In the genomic region with DNA sequence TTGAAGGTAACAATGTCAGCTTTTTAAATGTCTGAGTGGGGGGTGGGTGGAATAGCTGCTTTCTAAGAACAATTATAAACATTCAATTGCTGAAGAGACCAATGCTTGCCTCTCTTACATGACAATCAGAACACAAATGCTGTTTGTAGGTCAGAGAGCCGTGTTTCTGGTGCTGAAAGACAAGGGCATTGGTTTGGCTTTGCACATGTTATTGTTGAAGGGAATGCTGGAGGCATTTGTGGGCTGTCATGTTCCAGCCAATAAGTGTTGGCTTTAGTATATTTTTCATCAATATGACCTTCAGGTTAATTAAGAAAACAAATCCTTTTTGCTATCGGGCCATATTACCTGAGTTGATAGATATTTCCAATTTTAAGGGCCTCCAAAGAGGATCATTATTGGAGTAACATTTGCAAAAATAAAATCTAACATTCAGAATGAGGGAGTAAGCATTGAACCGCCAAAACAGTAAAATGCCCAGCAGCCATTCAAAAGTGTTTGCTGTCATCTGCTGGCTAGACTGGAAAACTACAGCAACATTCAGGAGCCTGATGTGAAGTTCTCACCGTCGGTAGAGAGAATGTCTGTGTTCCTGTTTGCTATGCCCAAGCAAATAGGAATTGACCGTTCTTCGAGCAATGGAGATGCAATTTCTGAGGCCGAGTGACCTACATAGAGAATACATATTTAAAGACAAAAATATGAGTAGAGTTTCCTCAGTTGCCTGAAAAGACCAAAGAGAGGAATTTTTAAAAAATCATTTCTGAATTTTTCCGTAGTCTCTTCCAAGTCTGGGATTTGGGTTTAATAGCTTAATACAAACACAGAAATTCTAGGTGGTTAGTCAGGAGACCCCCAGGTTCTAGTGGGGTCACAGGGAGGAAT, we compare ENCODE assay signal across 8 cellular contexts.
DNase-seq lines count a peak whose midpoint lies in the region; ATAC-seq, FAIRE-seq and TF ChIP-seq lines count a peak whose summit lies in the region.

No MANE protein-coding gene starts in this region.

- no peak overlapping the region for H3K14ac ChIP-seq in IMR-90 (replicated peaks; ENCODE audit: low read depth, low read length)

- TF ChIP-seq CTCF in IMR-90 (conservative IDR thresholded peaks at IDR 0.05; ENCODE audit: low read depth, low read length) = peak; percentile 55
- peak; percentile 93 for TF ChIP-seq CTCF in RWPE2 (IDR thresholded peaks at IDR 0.05; ENCODE audit: poor library complexity, severe bottlenecking)
- TF ChIP-seq CTCF in bronchial epithelial cell (IDR thresholded peaks at IDR 0.05; ENCODE audit: insufficient read depth, low read length, severe bottlenecking) = peak; percentile 84
- peak; percentile 85 to 92 (median 86) for TF ChIP-seq CTCF in keratinocyte (optimal IDR thresholded peaks at IDR 0.05 in 1 of 3, IDR thresholded peaks at IDR 0.05 in 1 of 3, conservative IDR thresholded peaks at IDR 0.05 in 1 of 3; ENCODE audit: extremely low read depth in 1 of 3, insufficient read depth in 2 of 3, low read length in 3 of 3)
- peak; percentile 62 to 94 (median 91) for TF ChIP-seq CTCF in thyroid gland (IDR thresholded peaks at IDR 0.05)

- H2BK5ac ChIP-seq in IMR-90 (ENCODE audit: low read depth, low read length, poor library complexity, severe bottlenecking) = no peak overlapping the region

- in situ Hi-C loops in IMR-90 (cut with MboI; ENCODE audit: low sequenced_read_pairs) = no loop called here

- H3K27ac ChIP-seq in IMR-90 (ENCODE audit: insufficient read depth, low read length) = no peak overlapping the region
- H3K27ac ChIP-seq in RWPE2 (ENCODE audit: poor library complexity, severe bottlenecking) = no peak overlapping the region
- H3K27ac ChIP-seq in keratinocyte (ENCODE audit: control insufficient read depth, insufficient read depth, low read length) = no peak overlapping the region
- no peak overlapping the region for H3K27ac ChIP-seq in thyroid gland

- H3K9me3 ChIP-seq in IMR-90 (ENCODE audit: control insufficient read depth, insufficient read depth, low read length) (peaks cover 13% of the 10 kb centered on the region), RWPE2 (ENCODE audit: severe bottlenecking) (no peaks in the 10 kb centered on the region), keratinocyte (ENCODE audit: control insufficient read depth, low read depth, low read length) (no peaks in the 10 kb centered on the region), thyroid gland (no peaks in the 10 kb centered on the region)

- H2AFZ ChIP-seq in IMR-90 (replicated peaks; ENCODE audit: low read length, poor library complexity) = no peak overlapping the region
- H2AFZ ChIP-seq in keratinocyte (ENCODE audit: control insufficient read depth, low read length) = no peak overlapping the region

- H2AK5ac ChIP-seq in IMR-90 (ENCODE audit: low read depth, low read length) = no peak overlapping the region

- no peaks in the 10 kb centered on the region for H4K20me1 ChIP-seq in IMR-90 (ENCODE audit: insufficient read depth, low read length)
- no peaks in the 10 kb centered on the region for H4K20me1 ChIP-seq in keratinocyte (ENCODE audit: control insufficient read depth, extremely low read depth, insufficient read depth, low read length)

- TF ChIP-seq RAD21 in IMR-90 (IDR thresholded peaks at IDR 0.05; ENCODE audit: low read length) = peak; percentile 67

- peak; percentile 26 for DNase-seq in activated naive CD4-positive, alpha-beta T cell treated with Interleukin-2 at 50 U/mL for 16 hours
- no peak for DNase-seq in activated naive CD4-positive, alpha-beta T cell treated with anti-CD3 and anti-CD28 coated beads, Interleukin-2, amount 50 U/mL, for 16 hours
- DNase-seq in IMR-90 (peak; percentile 11), RWPE2 (ENCODE audit: low spot score) (no peak), bronchial epithelial cell (ENCODE audit: low read depth) (peak; percentile 42), keratinocyte (ENCODE audit: low read depth, low spot score) (peak; percentile 2), thyroid gland (peak; percentile 13 to 17)

- no peak overlapping the region for H3K23ac ChIP-seq in IMR-90 (ENCODE audit: low read depth, low read length)

- FAIRE-seq in bronchial epithelial cell (lab: Jason Lieb, UNC) = no peak
- peak; percentile 80 for FAIRE-seq in keratinocyte (lab: Jason Lieb, UNC)

- H3K18ac ChIP-seq in IMR-90 (ENCODE audit: low read depth, low read length) = no peak overlapping the region

- no peak overlapping the region for H3K4me3 ChIP-seq in IMR-90 (ENCODE audit: insufficient read depth, low read depth, low read length)
- no peak overlapping the region for H3K4me3 ChIP-seq in RWPE2 (ENCODE audit: severe bottlenecking)
- no peak overlapping the region for H3K4me3 ChIP-seq in bronchial epithelial cell (ENCODE audit: low read depth, low read length)
- no peak overlapping the region for H3K4me3 ChIP-seq in keratinocyte (ENCODE audit: control insufficient read depth in 2 of 3, extremely low read depth in 1 of 3, insufficient read depth in 2 of 3, low read depth in 1 of 3, low read length in 3 of 3)
- H3K4me3 ChIP-seq in thyroid gland (replicated peaks in 1 of 3) = no peak overlapping the region

- H3K9ac ChIP-seq in IMR-90 (ENCODE audit: low read depth, low read length) (no peak overlapping the region), keratinocyte (ENCODE audit: control insufficient read depth, extremely low read depth, insufficient read depth, low read length) (no peak overlapping the region)

- H2BK20ac ChIP-seq in IMR-90 (ENCODE audit: low read depth, low read length) = no peak overlapping the region

- POLR2A ChIA-PET in IMR-90 (lab: Charles Lee; ENCODE audit: unreplicated experiment) = no interaction called here

- no peaks in the 10 kb centered on the region for H3K27me3 ChIP-seq in IMR-90 (ENCODE audit: control insufficient read depth, insufficient read depth, low read length)
- H3K27me3 ChIP-seq in RWPE2 (ENCODE audit: insufficient read depth, poor library complexity, severe bottlenecking) = peaks cover 3% of the 10 kb centered on the region
- H3K27me3 ChIP-seq in bronchial epithelial cell (ENCODE audit: control insufficient read depth, insufficient read depth, low read length) = no peaks in the 10 kb centered on the region
- no peaks in the 10 kb centered on the region for H3K27me3 ChIP-seq in keratinocyte (ENCODE audit: control insufficient read depth, extremely low read depth, insufficient read depth, low read length)
- no peaks in the 10 kb centered on the region for H3K27me3 ChIP-seq in thyroid gland

- TF ChIP-seq POLR2A in IMR-90 (IDR thresholded peaks at IDR 0.05; ENCODE audit: low read depth, low read length) (no peak), thyroid gland (IDR thresholded peaks at IDR 0.05) (no peak)

- CTCF ChIA-PET in IMR-90 (lab: Yijun Ruan, JAX) = no interaction called here

- no peak overlapping the region for H4K91ac ChIP-seq in IMR-90 (ENCODE audit: insufficient read depth, low read depth, low read length)

- no peak overlapping the region for H3K4ac ChIP-seq in IMR-90 (ENCODE audit: low read depth, low read length)

- H2BK120ac ChIP-seq in IMR-90 (ENCODE audit: low read depth, low read length) = no peak overlapping the region

- H3K4me2 ChIP-seq in IMR-90 (ENCODE audit: low read depth, low read length) (no peak overlapping the region), keratinocyte (ENCODE audit: control insufficient read depth, extremely low read depth, insufficient read depth, low read depth, low read length) (no peak overlapping the region)

- WGBS in IMR-90 (ENCODE audit: extremely low coverage in 2 of 2, insufficient read length in 1 of 2), 2 experiments = no CpG with 5 or more reads among the region's 9 CpGs
- 21 to 24% methylated on average over 9 of the region's 9 CpGs for WGBS in thyroid gland, 2 donors

- ATAC-seq in IMR-90 (ENCODE audit: low read depth) (0 out of 2 replicates have a peak, but pooled peaks have one; percentile 42), RWPE2 (ENCODE audit: low read depth) (peak; percentile 55; the same call in 2 of the 3 replicates), GM18873 (IDR thresholded peaks at IDR 0.05; ENCODE audit: low FRiP score, unreplicated experiment) (no peak)

- no peaks in the 10 kb centered on the region for H3K36me3 ChIP-seq in IMR-90 (ENCODE audit: control insufficient read depth, insufficient read depth, low read length)
- no peaks in the 10 kb centered on the region for H3K36me3 ChIP-seq in RWPE2 (ENCODE audit: low read depth)
- H3K36me3 ChIP-seq in bronchial epithelial cell (ENCODE audit: control insufficient read depth, insufficient read depth, low read length) = no peaks in the 10 kb centered on the region
- H3K36me3 ChIP-seq in keratinocyte (ENCODE audit: control insufficient read depth in 2 of 2, extremely low read depth in 1 of 2, insufficient read depth in 2 of 2, low read length in 2 of 2) = no peaks in the 10 kb centered on the region
- no peaks in the 10 kb centered on the region for H3K36me3 ChIP-seq in thyroid gland

- dilution Hi-C loops in IMR-90 (cut with HindIII; ENCODE audit: low sequenced_read_pairs, unreplicated experiment) = no loop called here
- dilution Hi-C loops in keratinocyte (cut with MboI; ENCODE audit: extremely low pct_ligation_motif_present, low sequenced_read_pairs) = no loop called here

- H4K8ac ChIP-seq in IMR-90 (ENCODE audit: low read depth in 2 of 2, low read length in 2 of 2) = no peak overlapping the region

- no peak overlapping the region for H3K56ac ChIP-seq in IMR-90 (ENCODE audit: extremely low read depth, insufficient read depth, low read length)

- no TSS peak for BruUV-seq in IMR-90 (replicated peaks; lab: Mats Ljungman, UMichigan)

- no peak overlapping the region for H2AK9ac ChIP-seq in IMR-90 (replicated peaks; ENCODE audit: low read depth, low read length, poor library complexity)

- H3K4me1 ChIP-seq in IMR-90 (ENCODE audit: control insufficient read depth, insufficient read depth, low read length) (no peaks in the 10 kb centered on the region), RWPE2 (ENCODE audit: insufficient read depth, poor library complexity, severe bottlenecking) (no peaks in the 10 kb centered on the region), keratinocyte (ENCODE audit: control insufficient read depth, extremely low read depth, insufficient read depth, low read length) (no peaks in the 10 kb centered on the region), thyroid gland (peaks cover 0 to 7% of the 10 kb centered on the region in 2 donors)

- no peaks in the 10 kb centered on the region for H3K79me2 ChIP-seq in keratinocyte (ENCODE audit: control insufficient read depth, insufficient read depth, low read length)

- intact Hi-C loops in IMR-90 (cut with micrococcal nuclease) = loop anchor here (1.0 to 2.0 kb wide), 2 partner anchors 222 to 1444 kb away; no protein-coding TSS in a partner anchor
- intact Hi-C loops in thyroid gland (cut with DNase I) = no loop called here

- H4K5ac ChIP-seq in IMR-90 (ENCODE audit: low read depth, low read length) = no peak overlapping the region

- no peak overlapping the region for H2BK15ac ChIP-seq in IMR-90 (ENCODE audit: low read depth, low read length)

- H3K9me1 ChIP-seq in IMR-90 (ENCODE audit: insufficient read depth, low read length) (no peaks in the 10 kb centered on the region), keratinocyte (ENCODE audit: control insufficient read depth, extremely low read depth, insufficient read depth, low read length) (no peaks in the 10 kb centered on the region)

- H3K79me1 ChIP-seq in IMR-90 (ENCODE audit: low read depth in 1 of 2, low read length in 2 of 2) = no peaks in the 10 kb centered on the region

TF ChIP-seq in IMR-90, 13 proteins besides CTCF, POLR2A, EP300 and RAD21 (continues in another document):
- TF ChIP-seq MAFK (IDR thresholded peaks at IDR 0.05; ENCODE audit: low read depth, low read length) (no peak), RFX5 (IDR thresholded peaks at IDR 0.05; ENCODE audit: low read depth, low read length) (no peak)

Comparison
In these comparisons a context has a peak if more than half of its experiments do, and no peak if none do; other contexts are left out.
1. DNase-seq: peak in activated naive CD4-positive, alpha-beta T cell treated with Interleukin-2 at 50 U/mL for 16 hours (single experiment), IMR-90 (single experiment), bronchial epithelial cell (single experiment), keratinocyte (single experiment) and thyroid gland (2 of 2); none in activated naive CD4-positive, alpha-beta T cell treated with anti-CD3 and anti-CD28 coated beads, Interleukin-2, amount 50 U/mL, for 16 hours (single experiment) and RWPE2 (single experiment).
2. Peak in every context shown above with its lines, with median percentiles within 50 percentile points of each other: CTCF ChIP-seq.